ENCODE assay signal across 9 cellular contexts in the genomic region with DNA sequence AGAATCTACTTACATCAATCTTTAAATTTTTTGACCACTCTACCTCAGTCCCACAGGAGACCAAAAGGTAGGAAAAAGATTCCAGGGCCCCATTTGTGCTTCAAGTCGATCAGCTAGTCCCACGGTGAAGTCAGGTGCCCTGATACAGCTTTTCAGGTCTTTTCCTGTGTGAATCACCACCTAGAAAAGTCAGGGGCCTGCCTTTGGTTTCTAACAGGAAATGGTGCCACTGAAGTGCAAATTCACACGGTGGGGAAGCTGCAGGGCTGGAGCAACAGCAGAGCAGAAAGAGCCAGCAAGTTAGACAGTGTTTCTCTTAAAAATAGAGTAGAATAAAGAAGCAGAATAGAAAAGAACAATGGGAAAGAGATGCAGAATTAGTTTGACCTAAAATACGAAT.
DNase-seq lines count a peak whose midpoint lies in the region; ATAC-seq lines count a peak whose summit lies in the region.
"Had no signal": no experiment of that assay in that cellular context is flagged by ENCODE, and none has a peak within 500 bp of the region (broad histone marks: within the 10 kb centered on the region; RNA-seq: fewer than 3 reads in every experiment).

No MANE protein-coding gene starts in this region.

- no peaks in the 10 kb centered on the region for H3K27me3 Mint-ChIP-seq in CD4-positive, alpha-beta memory T cell
- H3K27me3 Mint-ChIP-seq in stimulated activated memory B cell treated with anti-CD40 and anti-IgM and Interleukin-4, amounts not matched to agents 10 μg/mL and 1 μg/mL and 100 μg/mL, for 72 hours = no peaks in the 10 kb centered on the region

- H3K36me3 Mint-ChIP-seq in CD4-positive, alpha-beta memory T cell = peaks cover 23 to 27% of the 10 kb centered on the region in 2 donors
- H3K36me3 Mint-ChIP-seq in stimulated activated memory B cell treated with anti-CD40 and anti-IgM and Interleukin-4, amounts not matched to agents 10 μg/mL and 1 μg/mL and 100 μg/mL, for 72 hours = peaks cover 22% of the 10 kb centered on the region

- peaks cover 4% of the 10 kb centered on the region for H3K36me3 ChIP-seq in CD4-positive, alpha-beta memory T cell (ENCODE audit: insufficient read depth, low read length)
- H3K36me3 ChIP-seq: heart left ventricle had no signal

- peaks cover 0 to 5% (median 0%) of the 10 kb centered on the region in 8 donors for H3K9me3 Mint-ChIP-seq in CD4-positive, alpha-beta memory T cell
- peaks cover 4% of the 10 kb centered on the region for H3K9me3 Mint-ChIP-seq in stimulated activated memory B cell treated with anti-CD40 and anti-IgM and Interleukin-4, amounts not matched to agents 10 μg/mL and 1 μg/mL and 100 μg/mL, for 72 hours

- H3K4me1 Mint-ChIP-seq in CD4-positive, alpha-beta memory T cell = peaks cover 71 to 91% (median 81%) of the 10 kb centered on the region in 4 donors
- peaks cover 81% of the 10 kb centered on the region for H3K4me1 Mint-ChIP-seq in stimulated activated memory B cell treated with anti-CD40 and anti-IgM and Interleukin-4, amounts not matched to agents 10 μg/mL and 1 μg/mL and 100 μg/mL, for 72 hours

- H3K27ac ChIP-seq in CD4-positive, alpha-beta memory T cell (ENCODE audit: low read depth, low read length) = peak overlapping the region; percentile 54

- peak overlapping the region in 1 of 2 donors; percentile 36 for H3K4me3 ChIP-seq in CD4-positive, alpha-beta memory T cell (ENCODE audit: low read length in 2 of 2)
- H3K4me3 ChIP-seq: heart left ventricle had no signal

- H3K4me1 ChIP-seq in CD4-positive, alpha-beta memory T cell (ENCODE audit: insufficient read depth, low read length) = peaks cover 83% of the 10 kb centered on the region

- H3K9me3 ChIP-seq in CD4-positive, alpha-beta memory T cell (ENCODE audit: control insufficient read depth in 1 of 2, low read length in 2 of 2) = no peaks in the 10 kb centered on the region
- H3K9me3 ChIP-seq: heart left ventricle had no signal

- POLR2A ChIA-PET in CD4-positive, alpha-beta memory T cell (lab: Charles Lee; ENCODE audit: partially characterized antibody) = interaction anchor here (0.8 to 2.0 kb wide), 14 partner anchors 9 to 271 kb away, joined by 3 to 14 read pairs (median 6); partner anchors contain the start of gene KLF12

- peak overlapping the region; percentile 87 to 97 (median 94) for H3K27ac Mint-ChIP-seq in CD4-positive, alpha-beta memory T cell
- peak overlapping the region; percentile 95 for H3K27ac Mint-ChIP-seq in stimulated activated memory B cell treated with anti-CD40 and anti-IgM and Interleukin-4, amounts not matched to agents 10 μg/mL and 1 μg/mL and 100 μg/mL, for 72 hours

- H3K4me3 Mint-ChIP-seq in CD4-positive, alpha-beta memory T cell = peak overlapping the region; percentile 79 to 93 (median 86)
- H3K4me3 Mint-ChIP-seq in stimulated activated memory B cell treated with anti-CD40 and anti-IgM and Interleukin-4, amounts not matched to agents 10 μg/mL and 1 μg/mL and 100 μg/mL, for 72 hours = peak overlapping the region; percentile 87

- intact Hi-C loops in CD4-positive, alpha-beta memory T cell (cut with micrococcal nuclease) = loop anchor here (1.0 to 5.0 kb wide), 5 partner anchors 9 to 261 kb away; no protein-coding TSS in a partner anchor

- CTCF ChIA-PET in CD4-positive, alpha-beta memory T cell (lab: Charles Lee; ENCODE audit: partially characterized antibody) = interaction anchor here (0.7 to 1.6 kb wide), 8 partner anchors 12 to 260 kb away, joined by 3 to 15 read pairs (median 3); no protein-coding TSS in a partner anchor

- ATAC-seq in GM21360 (IDR thresholded peaks at IDR 0.05; ENCODE audit: unreplicated experiment) = peak; percentile 90
- peak; percentile 95 for ATAC-seq in stimulated activated memory B cell treated with anti-CD40 and anti-IgM and Interleukin-4, amounts not matched to agents 10 μg/mL and 1 μg/mL and 100 μg/mL, for 72 hours

- peak; percentile 63 to 88 (median 68) for DNase-seq in CD4-positive, alpha-beta memory T cell
- peak; percentile 75 for DNase-seq in HT1080 (ENCODE audit: low read depth)
- DNase-seq in activated CD8-positive, alpha-beta memory T cell treated with anti-CD3 and anti-CD28 coated beads, Interleukin-2, amount 50 U/mL, for 48 hours = peak; percentile 73
- peak; percentile 69 for DNase-seq in iPS-NIHi7 (ENCODE audit: extremely low spot score)
- no peak for DNase-seq in NOMO-1 treated with dmso at 0.1 percent for 144 hours (lab: John Stamatoyannopoulos, UW; ENCODE audit: unreplicated experiment)
- no peak for DNase-seq in NCI-H2029 (lab: John Stamatoyannopoulos, UW)
- DNase-seq: heart left ventricle had no signal

- no peaks in the 10 kb centered on the region for H3K27me3 ChIP-seq in CD4-positive, alpha-beta memory T cell (ENCODE audit: insufficient read depth, low read length)
- H3K27me3 ChIP-seq: heart left ventricle had no signal

Comparison
In these comparisons a context has a peak if more than half of its experiments do, and no peak if none do; other contexts are left out.
1. DNase-seq: peak in CD4-positive, alpha-beta memory T cell (5 of 5), HT1080 (single experiment), activated CD8-positive, alpha-beta memory T cell treated with anti-CD3 and anti-CD28 coated beads, Interleukin-2, amount 50 U/mL, for 48 hours (single experiment) and iPS-NIHi7 (single experiment); none in NOMO-1 treated with dmso at 0.1 percent for 144 hours (single experiment) and NCI-H2029 (single experiment).